1 cellular context compared by ENCODE assay signal in genomic region chr3:148707596-148708386, GRCh38.
TF ChIP-seq lines count a peak whose summit lies in the region.

No MANE protein-coding gene starts in this region.

TF ChIP-seq in GM23338, 12 proteins besides CTCF, POLR2A, EP300 and RAD21 (continued from another document):
- TF ChIP-seq ZNF462 (CRISPR knock-in tag; IDR thresholded peaks at IDR 0.05) = no peak
- no peak for TF ChIP-seq CREB1 (CRISPR knock-in tag; IDR thresholded peaks at IDR 0.05; ENCODE audit: low read depth)
- TF ChIP-seq ETS1 (IDR thresholded peaks at IDR 0.05) = no peak
- TF ChIP-seq EZH2phosphoT487 (IDR thresholded peaks at IDR 0.05; ENCODE audit: unreplicated experiment) = no peak
- TF ChIP-seq REST (IDR thresholded peaks at IDR 0.05; ENCODE audit: unreplicated experiment) = no peak
- no peak for TF ChIP-seq EZH2 (IDR thresholded peaks at IDR 0.05; ENCODE audit: low read depth, unreplicated experiment)
